In genomic region chr13:112397108-112397507, GRCh38 we compare ENCODE assay signal across 40 cellular contexts. TPM values are rescaled to one million over a fixed set of nuclear protein-coding genes. Genes with fewer than 3 reads are reported as not detected.
"Had no signal": no experiment of that assay in that cellular context is flagged by ENCODE, and none has a peak within 500 bp of the region (broad histone marks: within the 10 kb centered on the region; RNA-seq: fewer than 3 reads in every experiment).

No MANE protein-coding gene starts in this region.

- H3K9me3 ChIP-seq: adrenal gland, ascending aorta, body of pancreas, breast epithelium had no signal

- H3K4me1 ChIP-seq: adrenal gland, ascending aorta, body of pancreas, breast epithelium had no signal

- H3K27ac ChIP-seq: adrenal gland, ascending aorta, body of pancreas, brain microvascular endothelial cell, breast epithelium, cardiac muscle cell had no signal

- H3K27me3 ChIP-seq: adrenal gland, ascending aorta, body of pancreas, brain microvascular endothelial cell, breast epithelium, cardiac muscle cell had no signal

- H3K36me3 ChIP-seq: adrenal gland, ascending aorta, brain microvascular endothelial cell, breast epithelium, cardiac muscle cell had no signal

- ATAC-seq: activated naive CD4-positive, alpha-beta T cell treated with anti-CD3 and anti-CD28 coated beads, Interleukin-2, amount 50 U/mL, for 72 hours; activated naive CD8-positive, alpha-beta T cell treated with anti-CD3 and anti-CD28 coated beads, Interleukin-2, amount 50 U/mL, for 24 hours; activated T-cell treated with anti-CD3 and anti-CD28 coated beads, Interleukin-2, amount 50 U/mL, for 4 hours; activated T-cell treated with anti-CD3 and anti-CD28 coated beads, Interleukin-2, amount 50 U/mL, for 72 hours; activated T-helper 17 cell treated with anti-CD3 and anti-CD28 coated beads, Interleukin-2, amount 50 U/mL, for 72 hours; body of pancreas had no signal

- DNase-seq: activated effector memory CD4-positive, alpha-beta T cell treated with anti-CD3 and anti-CD28 coated beads, Interleukin-2, amount 50 U/mL, for 16 hours; activated effector memory CD4-positive, alpha-beta T cell treated with Interleukin-2 at 50 U/mL for 16 hours; activated gamma-delta T cell; activated gamma-delta T cell treated with Interleukin-2 at 50 U/mL for 16 hours; activated naive CD4-positive, alpha-beta T cell; activated naive CD4-positive, alpha-beta T cell treated with anti-CD3 and anti-CD28 coated beads for 36 hours; activated naive CD4-positive, alpha-beta T cell treated with anti-CD3 and anti-CD28 coated beads, Interleukin-2, amount 10 ng/mL, durations not matched to agents 7 days and 5 days; activated naive CD4-positive, alpha-beta T cell treated with anti-CD3 and anti-CD28 coated beads, Interleukin-2, amount 50 U/mL, for 16 hours; activated naive CD4-positive, alpha-beta T cell treated with Interleukin-2 at 50 U/mL for 16 hours; activated naive CD8-positive, alpha-beta T cell treated with anti-CD3 and anti-CD28 coated beads for 36 hours; activated naive CD8-positive, alpha-beta T cell treated with anti-CD3 and anti-CD28 coated beads, Interleukin-2, amount 10 ng/mL, durations not matched to agents 7 days and 5 days; activated naive CD8-positive, alpha-beta T cell treated with anti-CD3 and anti-CD28 coated beads, Interleukin-2, amount 50 U/mL, for 24 hours; activated T-cell treated with anti-CD3 and anti-CD28 coated beads, Interleukin-2, amount 50 U/mL, for 1 hour; activated T-cell treated with anti-CD3 and anti-CD28 coated beads, Interleukin-2, amount 50 U/mL, for 24 hours; activated T-cell treated with anti-CD3 and anti-CD28 coated beads, Interleukin-2, amount 50 U/mL, for 4 hours; activated T-cell treated with anti-CD3 and anti-CD28 coated beads, Interleukin-2, amount 50 U/mL, for 48 hours; activated T-cell treated with anti-CD3 and anti-CD28 coated beads, Interleukin-2, amount 50 U/mL, for 72 hours; adrenal gland; amniotic stem cell; amygdala; anterior cingulate cortex; aorta; body of pancreas; brain microvascular endothelial cell; caudate nucleus; central memory CD4-positive, alpha-beta T cell; cerebellar nuclear complex had no signal

- H3K4me3 ChIP-seq: adrenal gland, ascending aorta, body of pancreas, breast epithelium, cardiac muscle cell had no signal

RNA-seq across cellular contexts. Expression of gene SPACA7, which starts 21.0 kb away (rescaled TPM):
- total RNA-seq: activated naive CD4-positive, alpha-beta T cell treated with anti-CD3 and anti-CD28 coated beads for 36 hours; activated naive CD4-positive, alpha-beta T cell treated with anti-CD3 and anti-CD28 coated beads, Interleukin-2, amount 50 U/mL, for 72 hours; activated naive CD8-positive, alpha-beta T cell treated with anti-CD3 and anti-CD28 coated beads for 36 hours; activated naive CD8-positive, alpha-beta T cell treated with anti-CD3 and anti-CD28 coated beads, Interleukin-2, amount 10 ng/mL, durations not matched to agents 7 days and 5 days; activated T-cell treated with anti-CD3 and anti-CD28 coated beads, Interleukin-2, amount 50 U/mL, for 4 hours; activated T-cell treated with anti-CD3 and anti-CD28 coated beads, Interleukin-2, amount 50 U/mL, for 72 hours; activated T-helper 1 cell treated with anti-CD3 and anti-CD28 coated beads, Interleukin-12 subunit alpha, Interleukin-12 subunit beta, Interleukin-2, Interleukin-4 antibody, amounts not matched to agents 30 ng/mL and 10 ng/mL and 1 ng/mL, durations not matched to agents 14 hours and 24 hours and 36 hours; activated T-helper 17 cell treated with anti-CD3 and anti-CD28 coated beads, Interleukin-2, amount 50 U/mL, for 72 hours; activated T-helper 2 cell treated with anti-CD3 and anti-CD28 coated beads, Interferon-gamma antibody, Interleukin-2, Interleukin-4, amounts not matched to agents 10 μg/mL and 5 μg/mL and 100 μg/mL, durations not matched to agents 14 hours and 24 hours and 36 hours; adrenal gland; ascending aorta; astrocyte; body of pancreas; breast epithelium; bronchial epithelial cell; cardiac muscle cell; cardiac septum; cerebellum; chondrocyte had no signal
- polyA plus RNA-seq: adipose tissue, adrenal gland, aorta, cardiac muscle cell had no signal
